27 cellular contexts compared by ENCODE assay signal in the genomic region with DNA sequence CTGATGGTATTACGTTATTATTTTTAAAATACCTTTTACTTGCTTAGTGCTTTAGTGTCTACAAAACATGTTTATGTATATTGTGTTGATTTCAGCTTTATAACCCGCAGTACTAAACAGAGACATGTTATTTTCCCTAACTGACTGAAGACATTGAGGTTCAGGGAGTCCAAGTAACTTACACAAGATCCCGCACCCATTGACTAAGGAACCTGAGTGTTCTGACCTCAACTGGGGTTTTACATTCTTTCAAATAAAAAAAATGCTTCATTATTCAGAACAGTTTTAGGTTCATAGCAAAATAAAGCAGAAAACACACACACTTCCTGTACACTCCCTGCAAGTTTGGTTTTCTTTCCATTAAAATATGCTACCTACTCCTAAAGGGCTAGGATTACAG.
DNase-seq lines count a peak whose midpoint lies in the region; FAIRE-seq and TF ChIP-seq lines count a peak whose summit lies in the region.
"Had no signal": no experiment of that assay in that cellular context is flagged by ENCODE, and none has a peak within 500 bp of the region (broad histone marks: within the 10 kb centered on the region; RNA-seq: fewer than 3 reads in every experiment).

No MANE protein-coding gene starts in this region.

- H4K20me1 ChIP-seq in astrocyte (ENCODE audit: insufficient read depth, low read length): no peaks in the 10 kb centered on the region
- no peaks in the 10 kb centered on the region for H4K20me1 ChIP-seq in PC-9 (ENCODE audit: insufficient read depth)

- POLR2A ChIA-PET in PC-9 (lab: Charles Lee; ENCODE audit: unreplicated experiment): no interaction called here

- H3K9ac ChIP-seq in astrocyte (ENCODE audit: low read length): no peak overlapping the region
- H3K9ac ChIP-seq: SK-N-SH had no signal

- H3K27ac Mint-ChIP-seq in HFFc6: no peak overlapping the region
- H3K27ac Mint-ChIP-seq in astrocyte (ENCODE audit: unreplicated experiment): no peak overlapping the region
- H3K27ac Mint-ChIP-seq: activated CD8-positive, alpha-beta T cell treated with anti-CD3 and anti-CD28 coated beads, Interleukin-2, amount 10 ng/mL, durations not matched to agents 7 days and 5 days; activated naive CD8-positive, alpha-beta T cell; CD4-positive, alpha-beta T cell; H9; nephron progenitor cell; T-helper 17 cell had no signal

- H3K9me3 ChIP-seq in astrocyte (ENCODE audit: insufficient read depth, low read depth, low read length) (no peaks in the 10 kb centered on the region), PC-9 (ENCODE audit: insufficient read depth, low read depth) (no peaks in the 10 kb centered on the region)
- H3K9me3 ChIP-seq: right lobe of liver, SK-N-SH, thyroid gland had no signal

- CTCF ChIA-PET in PC-9 (lab: Charles Lee): interaction anchor here (0.6 kb wide), 1 partner anchor 10 kb away, joined by 8 read pairs; no protein-coding TSS in a partner anchor

- no peaks in the 10 kb centered on the region for H3K9me2 ChIP-seq in PC-9 (ENCODE audit: insufficient read depth)
- H3K9me2 ChIP-seq: SK-N-SH had no signal

- H3F3A ChIP-seq in PC-9 (ENCODE audit: insufficient read depth, low read depth): no peaks in the 10 kb centered on the region

- FAIRE-seq in astrocyte (lab: Jason Lieb, UNC): no peak
- FAIRE-seq: G401.6 had no signal

- H3K4me3 Mint-ChIP-seq in HFFc6: no peak overlapping the region
- H3K4me3 Mint-ChIP-seq in astrocyte (ENCODE audit: unreplicated experiment): no peak overlapping the region
- H3K4me3 Mint-ChIP-seq: activated CD8-positive, alpha-beta T cell treated with anti-CD3 and anti-CD28 coated beads, Interleukin-2, amount 10 ng/mL, durations not matched to agents 7 days and 5 days; activated naive CD8-positive, alpha-beta T cell; brain; CD4-positive, alpha-beta T cell; H9; nephron progenitor cell; T-helper 17 cell had no signal

- H3K36me3 Mint-ChIP-seq in HFFc6 (ENCODE audit: low read depth): no peaks in the 10 kb centered on the region
- H3K36me3 Mint-ChIP-seq in astrocyte (ENCODE audit: low read depth, unreplicated experiment): no peaks in the 10 kb centered on the region
- H3K36me3 Mint-ChIP-seq: activated naive CD8-positive, alpha-beta T cell; brain had no signal

- no peak overlapping the region for H3K4me3 ChIP-seq in astrocyte (ENCODE audit: insufficient read depth, low read depth, low read length)
- H3K4me3 ChIP-seq in PC-9: no peak overlapping the region
- H3K4me3 ChIP-seq: right lobe of liver, thyroid gland had no signal

- H3K79me2 ChIP-seq in astrocyte (ENCODE audit: insufficient read depth, low read length) (no peaks in the 10 kb centered on the region), PC-9 (ENCODE audit: low read depth) (no peaks in the 10 kb centered on the region)

- H3K27me3 Mint-ChIP-seq in HFFc6 (ENCODE audit: insufficient read depth) (peaks cover 5% of the 10 kb centered on the region), astrocyte (ENCODE audit: low read depth, unreplicated experiment) (peaks cover 8% of the 10 kb centered on the region)
- H3K27me3 Mint-ChIP-seq: CD4-positive, alpha-beta T cell had no signal

- H3K36me3 ChIP-seq in astrocyte (ENCODE audit: insufficient read depth, low read length) (no peaks in the 10 kb centered on the region), PC-9 (ENCODE audit: low read depth) (no peaks in the 10 kb centered on the region)
- H3K36me3 ChIP-seq: right lobe of liver, thyroid gland had no signal

- H3K27me3 ChIP-seq in astrocyte (ENCODE audit: insufficient read depth, low read length) (peaks cover 4% of the 10 kb centered on the region), PC-9 (ENCODE audit: insufficient read depth, low read depth) (no peaks in the 10 kb centered on the region)
- H3K27me3 ChIP-seq: right lobe of liver, thyroid gland had no signal

- no TSS peak for BruUV-seq in PC-9 (replicated peaks; lab: Mats Ljungman, UMichigan)

- intact Hi-C loops in PC-9 (cut with micrococcal nuclease; ENCODE audit: unreplicated experiment): no loop called here

- no peak for TF ChIP-seq CTCF in HFFc6 (IDR thresholded peaks at IDR 0.05)
- TF ChIP-seq CTCF in astrocyte (IDR thresholded peaks at IDR 0.05; ENCODE audit: insufficient read depth, low read depth, low read length): no peak
- TF ChIP-seq CTCF in PC-9 (conservative IDR thresholded peaks at IDR 0.05): no peak

- H3K4me2 ChIP-seq in astrocyte (ENCODE audit: low read length) (no peak overlapping the region), PC-9 (no peak overlapping the region)
- H3K4me2 ChIP-seq: SK-N-SH had no signal

- H3K9me3 Mint-ChIP-seq in HFFc6 (no peaks in the 10 kb centered on the region), astrocyte (ENCODE audit: unreplicated experiment) (no peaks in the 10 kb centered on the region)
- H3K9me3 Mint-ChIP-seq: CD4-positive, alpha-beta T cell; H9; nephron progenitor cell had no signal

- H3K4me1 Mint-ChIP-seq in HFFc6 (ENCODE audit: low read depth) (peaks cover 23% of the 10 kb centered on the region), astrocyte (ENCODE audit: low read depth, unreplicated experiment) (peaks cover 5% of the 10 kb centered on the region)
- H3K4me1 Mint-ChIP-seq: nephron progenitor cell had no signal

- H3K27ac ChIP-seq in astrocyte (ENCODE audit: low read depth, low read length) (no peak overlapping the region), PC-9 (no peak overlapping the region)
- H3K27ac ChIP-seq: right lobe of liver, thyroid gland had no signal

- DNase-seq in HFFc6 (peak; percentile 0), astrocyte (ENCODE audit: low read depth) (peak; percentile 15), fibroblast of peridontal ligament (ENCODE audit: extremely low read depth) (peak; percentile 80), stromal cell of bone marrow (ENCODE audit: low read depth) (peak; percentile 39), DMS 273 treated with DMSO at 0.1 percent for 48 hours (lab: John Stamatoyannopoulos, UW) (no peak), PC-9 (no peak), globus pallidus (ENCODE audit: low spot score) (no peak)
- DNase-seq in stimulated activated CD4-positive, alpha-beta T cell treated with anti-CD3 and anti-CD28 coated beads, Interleukin-4, amount 100 ng/mL, for 1 hour: no peak
- DNase-seq: activated CD8-positive, alpha-beta T cell treated with anti-CD3 and anti-CD28 coated beads, Interleukin-2, amount 10 ng/mL, durations not matched to agents 7 days and 5 days; activated effector memory CD4-positive, alpha-beta T cell treated with Interleukin-2 at 50 U/mL for 16 hours; CD4-positive, alpha-beta T cell; foreskin melanocyte; H9; left cardiac atrium; NCI-H146; NCI-H2107; NCI-H446 treated with DMSO at 0.1 percent for 48 hours; nephron progenitor cell; right lobe of liver; SK-N-SH; stimulated activated CD4-positive, alpha-beta T cell treated with anti-CD3 and anti-CD28 coated beads, Interleukin-15, amount 100 ng/mL, for 24 hours; stimulated activated naive CD4-positive, alpha-beta T cell treated with Interleukin-2 at 50 U/mL for 16 hours; T-helper 17 cell had no signal

- peaks cover 5% of the 10 kb centered on the region for H3K4me1 ChIP-seq in astrocyte (ENCODE audit: insufficient read depth, low read length)
- no peaks in the 10 kb centered on the region for H3K4me1 ChIP-seq in PC-9 (replicated peaks; ENCODE audit: insufficient read depth)
- H3K4me1 ChIP-seq: right lobe of liver had no signal

- H2AFZ ChIP-seq in astrocyte (ENCODE audit: low read depth, low read length) (no peak overlapping the region), PC-9 (no peak overlapping the region)

Comparison
In these comparisons a context has a peak if more than half of its experiments do, and no peak if none do; other contexts are left out.
1. DNase-seq: peak in HFFc6 (single experiment), astrocyte (single experiment), fibroblast of peridontal ligament (single experiment) and stromal cell of bone marrow (single experiment); none in DMS 273 treated with DMSO at 0.1 percent for 48 hours (single experiment), PC-9 (0 of 2), stimulated activated CD4-positive, alpha-beta T cell treated with anti-CD3 and anti-CD28 coated beads, Interleukin-4, amount 100 ng/mL, for 1 hour (single experiment) and globus pallidus (single experiment).